In the genomic region with DNA sequence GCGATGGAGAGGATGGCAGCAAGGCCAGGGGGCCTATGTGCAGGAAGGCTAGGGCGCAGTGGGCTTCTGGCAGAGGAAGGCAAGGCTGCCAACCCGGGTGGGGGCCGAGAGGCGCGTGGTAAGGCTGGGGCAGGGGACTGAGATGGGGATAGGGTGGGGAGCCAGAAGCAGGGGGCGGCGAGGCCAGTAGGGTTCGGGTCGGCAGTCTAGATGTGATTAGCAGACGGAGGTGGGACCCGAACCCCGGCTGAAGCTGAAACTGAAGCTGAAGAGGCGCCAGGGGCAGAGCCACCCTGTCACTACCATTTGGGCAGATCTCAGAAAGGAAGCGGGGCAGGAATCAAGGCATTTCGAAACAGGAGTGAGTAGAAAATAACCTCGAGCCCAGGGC, we compare ENCODE assay signal across 8 cellular contexts. TPM values are rescaled to one million over a fixed set of nuclear protein-coding genes. Genes with fewer than 3 reads are reported as not detected.
DNase-seq lines count a peak whose midpoint lies in the region; ATAC-seq and TF ChIP-seq lines count a peak whose summit lies in the region.

No MANE protein-coding gene starts in this region.

- peak overlapping the region; percentile 71 for H3K4me3 ChIP-seq in lower leg skin (ENCODE audit: low read depth, poor library complexity, severe bottlenecking)

- TF ChIP-seq CTCF in chondrocyte (IDR thresholded peaks at IDR 0.05) (no peak), lower leg skin (IDR thresholded peaks at IDR 0.05) (no peak)

- no peaks in the 10 kb centered on the region for H3K9me3 ChIP-seq in T-helper 17 cell (ENCODE audit: control insufficient read depth, low read length, poor library complexity, severe bottlenecking)

- H3K27ac Mint-ChIP-seq in T-helper 17 cell (no peak overlapping the region), chondrocyte (ENCODE audit: unreplicated experiment) (peak overlapping the region; percentile 77)

- ATAC-seq in GM19043 (IDR thresholded peaks at IDR 0.05; ENCODE audit: low read depth, unreplicated experiment) (peak; percentile 6), HG03280 (IDR thresholded peaks at IDR 0.05; ENCODE audit: unreplicated experiment) (peak; percentile 11), T-helper 17 cell (peak; percentile 20)

- H3K4me1 Mint-ChIP-seq in T-helper 17 cell (peaks cover 35% of the 10 kb centered on the region), chondrocyte (ENCODE audit: low read depth) (peaks cover 28% of the 10 kb centered on the region)

- intact Hi-C loops in lower leg skin (cut with DNase I; ENCODE audit: low total_unique reads) = no loop called here

- TF ChIP-seq POLR2A in lower leg skin (IDR thresholded peaks at IDR 0.05) = no peak

- H3K36me3 Mint-ChIP-seq in T-helper 17 cell (ENCODE audit: low read depth) (peaks cover 5% of the 10 kb centered on the region), chondrocyte (ENCODE audit: low read depth) (no peaks in the 10 kb centered on the region)

- no peak overlapping the region for H3K4me3 Mint-ChIP-seq in T-helper 17 cell
- H3K4me3 Mint-ChIP-seq in chondrocyte (ENCODE audit: unreplicated experiment) = no peak overlapping the region

- DNase-seq in Ammon's horn (ENCODE audit: low spot score) (peak; percentile 22), T-helper 17 cell (peak in 1 of 3 donors; percentile 5), chondrocyte (ENCODE audit: low spot score) (no peak), lower leg skin (ENCODE audit: low spot score in 2 of 2) (peak in 1 of 2 donors; percentile 19), NCI-H2029 (lab: John Stamatoyannopoulos, UW) (no peak)
- peak in 2 of 3 donors; percentile 2 to 26 for DNase-seq in stimulated activated CD4-positive, alpha-beta T cell treated with anti-CD3 and anti-CD28 coated beads, TNF-alpha, amount 100 ng/mL, for 48 hours (ENCODE audit: low read depth in 3 of 3)

- H3K27me3 Mint-ChIP-seq in T-helper 17 cell = peaks cover 11% of the 10 kb centered on the region
- no peaks in the 10 kb centered on the region for H3K27me3 Mint-ChIP-seq in chondrocyte (ENCODE audit: low read depth)

- WGBS in lower leg skin, 2 donors = 3% methylated on average over 15 to 17 of the region's 17 CpGs

- H3K9me3 Mint-ChIP-seq in chondrocyte (ENCODE audit: low read depth) = no peaks in the 10 kb centered on the region

RNA-seq across cellular contexts. Expression of gene TMED8, which starts 0.5 kb away (rescaled TPM):
- total RNA-seq in T-helper 17 cell = 10 to 100 TPM; 13.2 to 16.0 TPM
- total RNA-seq in chondrocyte = 10.3 to 12.5 TPM (median 10.4 TPM) in 3 replicates
- 1 to 10 TPM; 6.4 to 8.9 (median 7.4) TPM for total RNA-seq in lower leg skin

RNA-seq across cellular contexts. Expression of gene SAMD15, which starts 0.8 kb away (rescaled TPM):
- total RNA-seq in T-helper 17 cell = under 1 TPM; 0.26 to 0.32 TPM
- total RNA-seq in chondrocyte = 1.2 to 3.3 TPM (median 1.4 TPM) in 3 replicates
- under 1 TPM in 1 of 4 donors, not detected in 3; 0.64 TPM for total RNA-seq in lower leg skin

RNA-seq across cellular contexts. Expression of gene NOXRED1, which starts 46.9 kb away (rescaled TPM):
- total RNA-seq in T-helper 17 cell (under 1 TPM in 1 of 2 donors, not detected in 1; 0.22 TPM), chondrocyte (0.18 to 0.37 TPM (median 0.27 TPM) in 3 replicates), lower leg skin (under 1 TPM; 0.15 to 0.63 (median 0.40) TPM)

RNA-seq across cellular contexts. Expression of gene GSTZ1, which starts 55.5 kb away (rescaled TPM):
- 1 to 10 TPM; 5.5 to 7.5 TPM for total RNA-seq in T-helper 17 cell
- 9.8 to 14.1 TPM (median 12.5 TPM) in 3 replicates for total RNA-seq in chondrocyte
- 10 to 100 TPM; 24.6 to 37.5 (median 29.9) TPM for total RNA-seq in lower leg skin

RNA-seq across cellular contexts. Expression of gene POMT2, which starts 55.7 kb away (rescaled TPM):
- total RNA-seq in T-helper 17 cell = 10 to 100 TPM in 1 of 2 donors, 1 to 10 TPM in 1; 8.8 to 11.4 TPM
- total RNA-seq in chondrocyte = 30.1 to 45.1 TPM (median 34.7 TPM) in 3 replicates
- 10 to 100 TPM in 3 of 4 donors, 1 to 10 TPM in 1; 9.1 to 23.0 (median 15.9) TPM for total RNA-seq in lower leg skin

Comparison
In these comparisons a context has a peak if more than half of its experiments do, and no peak if none do; other contexts are left out.
1. DNase-seq: peak in Ammon's horn (single experiment) and stimulated activated CD4-positive, alpha-beta T cell treated with anti-CD3 and anti-CD28 coated beads, TNF-alpha, amount 100 ng/mL, for 48 hours (2 of 3); none in chondrocyte (single experiment) and NCI-H2029 (single experiment).
2. Peak in every context shown above with its lines, with median percentiles within 50 percentile points of each other: ATAC-seq.